28 cellular contexts compared by ENCODE assay signal in genomic region chr7:2360791-2361190, GRCh38. TPM values are rescaled to one million over a fixed set of nuclear protein-coding genes. Genes with fewer than 3 reads are reported as not detected.
DNase-seq lines count a peak whose midpoint lies in the region; ATAC-seq and TF ChIP-seq lines count a peak whose summit lies in the region.
"Had no signal": no experiment of that assay in that cellular context is flagged by ENCODE, and none has a peak within 500 bp of the region (broad histone marks: within the 10 kb centered on the region; RNA-seq: fewer than 3 reads in every experiment).

No MANE protein-coding gene starts in this region.

- no peaks in the 10 kb centered on the region for H3K9me3 ChIP-seq in osteoblast (ENCODE audit: low read depth, low read length)
- H3K9me3 ChIP-seq in Peyer's patch, result no peaks in the 10 kb centered on the region
- H3K9me3 ChIP-seq: BE2C, Caco-2, gastroesophageal sphincter, stomach, upper lobe of left lung had no signal

- TF ChIP-seq CTCF in fibroblast of pulmonary artery (IDR thresholded peaks at IDR 0.05; ENCODE audit: low read length, missing control alignments), result no peak
- no peak for TF ChIP-seq CTCF in osteoblast (IDR thresholded peaks at IDR 0.05; ENCODE audit: extremely low read depth, low read depth, low read length)
- no peak for TF ChIP-seq CTCF in Peyer's patch (IDR thresholded peaks at IDR 0.05)

- H3K36me3 ChIP-seq in osteoblast (ENCODE audit: insufficient read depth, low read length) (peaks cover 80% of the 10 kb centered on the region), Peyer's patch (peaks cover 0 to 60% (median 4%) of the 10 kb centered on the region in 3 donors)

- H3K27ac Mint-ChIP-seq in activated naive CD4-positive, alpha-beta T cell treated with anti-CD3 and anti-CD28 coated beads, Interleukin-2, amount 50 U/mL, for 24 hours, result peak overlapping the region; percentile 41
- H3K27ac Mint-ChIP-seq in activated T-helper 17 cell treated with anti-CD3 and anti-CD28 coated beads, Interleukin-2, amount 50 U/mL, for 72 hours, result peak overlapping the region; percentile 38
- H3K27ac Mint-ChIP-seq: dendritic cell treated with granulocyte-macrophage colony-stimulating factor and Interleukin-4, amounts not matched to agents 40 ng/mL and 50 ng/mL, for 4 days; HFFc6 had no signal

- no peak for DNase-seq in activated naive CD4-positive, alpha-beta T cell (lab: John Stamatoyannopoulos, UW)
- DNase-seq in fibroblast of pulmonary artery (ENCODE audit: low read depth) (peak; percentile 76), osteoblast (ENCODE audit: insufficient read length, low spot score, missing footprints) (peak; percentile 56), HK-2 (ENCODE audit: unreplicated experiment) (no peak), Peyer's patch (no peak)
- DNase-seq: activated CD8-positive, alpha-beta memory T cell treated with anti-CD3 and anti-CD28 coated beads for 24 hours; BE2C; Caco-2; HFFc6; Kasumi-1; left cardiac atrium; mesendoderm; naive thymus-derived CD4-positive, alpha-beta T cell; NCI-H1092 treated with DMSO at 0.1 percent for 48 hours; NCI-H1930; NCI-H2227 treated with DMSO at 0.1 percent for 48 hours; NCI-H748 treated with DMSO at 0.1 percent for 48 hours; SHP77 treated with DMSO at 0.1 percent for 48 hours; stimulated activated CD4-positive, alpha-beta T cell treated with anti-CD3 and anti-CD28 coated beads, Interleukin-15, amount 100 ng/mL, for 24 hours; stomach had no signal

- peaks cover 83% of the 10 kb centered on the region for H3K79me2 ChIP-seq in osteoblast (ENCODE audit: insufficient read depth, low read length)

- H2AFZ ChIP-seq in osteoblast (ENCODE audit: low read length), result no peak overlapping the region

- no peaks in the 10 kb centered on the region for H3K27me3 Mint-ChIP-seq in activated naive CD4-positive, alpha-beta T cell treated with anti-CD3 and anti-CD28 coated beads, Interleukin-2, amount 50 U/mL, for 24 hours
- no peaks in the 10 kb centered on the region for H3K27me3 Mint-ChIP-seq in activated T-helper 17 cell treated with anti-CD3 and anti-CD28 coated beads, Interleukin-2, amount 50 U/mL, for 72 hours
- H3K27me3 Mint-ChIP-seq: dendritic cell treated with granulocyte-macrophage colony-stimulating factor and Interleukin-4, amounts not matched to agents 40 ng/mL and 50 ng/mL, for 4 days; naive thymus-derived CD4-positive, alpha-beta T cell had no signal

- H4K20me1 ChIP-seq in osteoblast (ENCODE audit: insufficient read depth, low read length), result peaks cover 56% of the 10 kb centered on the region

- H3K27ac ChIP-seq in osteoblast (ENCODE audit: low read depth, low read length), result no peak overlapping the region
- no peak overlapping the region for H3K27ac ChIP-seq in Peyer's patch
- H3K27ac ChIP-seq: gastroesophageal sphincter, stomach, upper lobe of left lung had no signal

- no peak for ATAC-seq in activated T-helper 17 cell treated with anti-CD3 and anti-CD28 coated beads, Interleukin-2, amount 50 U/mL, for 72 hours (replicated peaks)
- no peak for ATAC-seq in GM18520 (IDR thresholded peaks at IDR 0.05; ENCODE audit: unreplicated experiment)
- ATAC-seq: gastroesophageal sphincter; naive thymus-derived CD4-positive, alpha-beta T cell; sciatic nerve had no signal

- no peak for TF ChIP-seq POLR2A in Peyer's patch (IDR thresholded peaks at IDR 0.05)

- peaks cover 44% of the 10 kb centered on the region for H3K4me1 Mint-ChIP-seq in activated naive CD4-positive, alpha-beta T cell treated with anti-CD3 and anti-CD28 coated beads, Interleukin-2, amount 50 U/mL, for 24 hours
- H3K4me1 Mint-ChIP-seq in activated T-helper 17 cell treated with anti-CD3 and anti-CD28 coated beads, Interleukin-2, amount 50 U/mL, for 72 hours, result peaks cover 15% of the 10 kb centered on the region

- no peaks in the 10 kb centered on the region for H3K9me3 Mint-ChIP-seq in activated naive CD4-positive, alpha-beta T cell treated with anti-CD3 and anti-CD28 coated beads, Interleukin-2, amount 50 U/mL, for 24 hours
- H3K9me3 Mint-ChIP-seq in activated T-helper 17 cell treated with anti-CD3 and anti-CD28 coated beads, Interleukin-2, amount 50 U/mL, for 72 hours, result no peaks in the 10 kb centered on the region
- H3K9me3 Mint-ChIP-seq: brain; dendritic cell treated with granulocyte-macrophage colony-stimulating factor and Interleukin-4, amounts not matched to agents 40 ng/mL and 50 ng/mL, for 4 days; HFFc6; naive thymus-derived CD4-positive, alpha-beta T cell had no signal

- H3K4me3 Mint-ChIP-seq in activated naive CD4-positive, alpha-beta T cell treated with anti-CD3 and anti-CD28 coated beads, Interleukin-2, amount 50 U/mL, for 24 hours, result no peak overlapping the region
- H3K4me3 Mint-ChIP-seq in activated T-helper 17 cell treated with anti-CD3 and anti-CD28 coated beads, Interleukin-2, amount 50 U/mL, for 72 hours, result no peak overlapping the region
- H3K4me3 Mint-ChIP-seq: brain; dendritic cell treated with granulocyte-macrophage colony-stimulating factor and Interleukin-4, amounts not matched to agents 40 ng/mL and 50 ng/mL, for 4 days; HFFc6; naive thymus-derived CD4-positive, alpha-beta T cell had no signal

- H3K36me3 Mint-ChIP-seq in activated naive CD4-positive, alpha-beta T cell treated with anti-CD3 and anti-CD28 coated beads, Interleukin-2, amount 50 U/mL, for 24 hours, result peaks cover 22% of the 10 kb centered on the region
- H3K36me3 Mint-ChIP-seq in activated T-helper 17 cell treated with anti-CD3 and anti-CD28 coated beads, Interleukin-2, amount 50 U/mL, for 72 hours (ENCODE audit: low read depth), result peaks cover 100% of the 10 kb centered on the region

- H3K4me1 ChIP-seq in osteoblast (ENCODE audit: insufficient read depth, low read length) (peaks cover 16% of the 10 kb centered on the region), Peyer's patch (peaks cover 0 to 21% (median 12%) of the 10 kb centered on the region in 4 donors)
- H3K4me1 ChIP-seq: Caco-2 had no signal

- H3K4me3 ChIP-seq in fibroblast of pulmonary artery (replicated peaks; ENCODE audit: low read depth, low read length), result no peak overlapping the region
- H3K4me3 ChIP-seq in osteoblast (ENCODE audit: insufficient read depth, low read length), result no peak overlapping the region
- H3K4me3 ChIP-seq in Peyer's patch, result no peak overlapping the region
- H3K4me3 ChIP-seq: gastroesophageal sphincter, stomach, upper lobe of left lung had no signal

- no peak overlapping the region for H3K4me2 ChIP-seq in osteoblast (ENCODE audit: insufficient read depth, low read length)

- no peaks in the 10 kb centered on the region for H3K27me3 ChIP-seq in osteoblast (ENCODE audit: insufficient read depth, low read length)
- no peaks in the 10 kb centered on the region for H3K27me3 ChIP-seq in Peyer's patch
- H3K27me3 ChIP-seq: BE2C, gastroesophageal sphincter, stomach, upper lobe of left lung had no signal

RNA-seq across cellular contexts. Expression of gene EIF3B, which starts 6.2 kb away (rescaled TPM):
- total RNA-seq in activated T-helper 17 cell treated with anti-CD3 and anti-CD28 coated beads, Interleukin-2, amount 50 U/mL, for 72 hours, result 100 to 1,000 TPM; 145 to 283 TPM
- 151 and 176 TPM in 2 replicates for total RNA-seq in osteoblast
- 100 to 1,000 TPM in 2 of 4 donors, 10 to 100 TPM in 2; 75.3 to 156 (median 97.4) TPM for total RNA-seq in Peyer's patch

RNA-seq across cellular contexts. Expression of gene CHST12, which starts 42.6 kb away (rescaled TPM):
- 1 to 10 TPM; 4.8 to 8.5 TPM for total RNA-seq in activated T-helper 17 cell treated with anti-CD3 and anti-CD28 coated beads, Interleukin-2, amount 50 U/mL, for 72 hours
- total RNA-seq in osteoblast (3.8 and 4.0 TPM in 2 replicates), Peyer's patch (10 to 100 TPM in 3 of 4 donors, 1 to 10 TPM in 1; 6.0 to 17.3 (median 13.1) TPM)

RNA-seq across cellular contexts. Expression of gene SNX8, which starts 46.5 kb away (rescaled TPM):
- total RNA-seq in activated T-helper 17 cell treated with anti-CD3 and anti-CD28 coated beads, Interleukin-2, amount 50 U/mL, for 72 hours, result 10 to 100 TPM; 23.7 to 31.8 TPM
- total RNA-seq in osteoblast (16.3 and 25.0 TPM in 2 replicates), Peyer's patch (10 to 100 TPM; 10.5 to 38.8 (median 19.2) TPM)

Comparison
In these comparisons a context has a peak if more than half of its experiments do, and no peak if none do; other contexts are left out.
1. DNase-seq: peak in fibroblast of pulmonary artery (single experiment) and osteoblast (single experiment); none in activated naive CD4-positive, alpha-beta T cell (0 of 4), HK-2 (single experiment) and Peyer's patch (0 of 3).